ENCODE assay signal across 17 cellular contexts in the genomic region with DNA sequence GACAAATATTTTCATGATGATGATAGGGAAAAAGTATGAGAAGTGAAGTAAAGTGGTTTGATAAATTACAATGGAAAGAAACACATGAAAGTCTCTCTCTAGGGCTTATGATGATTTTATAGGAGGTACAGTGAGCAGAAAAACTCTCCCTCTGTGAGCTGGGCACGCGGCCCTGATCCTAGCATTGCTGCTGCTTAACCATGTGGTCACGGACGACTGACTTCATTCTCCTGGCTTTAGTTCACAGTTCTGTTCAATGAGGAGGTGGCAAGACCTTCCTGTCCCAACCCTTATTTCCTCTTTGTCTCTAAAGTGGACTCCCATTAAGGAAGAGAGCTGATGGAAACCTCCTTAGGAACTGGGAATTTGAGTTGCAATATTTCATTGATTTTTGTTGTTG. TPM values are rescaled to one million over a fixed set of nuclear protein-coding genes. Genes with fewer than 3 reads are reported as not detected.
DNase-seq lines count a peak whose midpoint lies in the region; ATAC-seq and TF ChIP-seq lines count a peak whose summit lies in the region.
"Had no signal": no experiment of that assay in that cellular context is flagged by ENCODE, and none has a peak within 500 bp of the region (broad histone marks: within the 10 kb centered on the region; RNA-seq: fewer than 3 reads in every experiment).

No MANE protein-coding gene starts in this region.

- no peak overlapping the region for H2BK15ac ChIP-seq in IMR-90 (ENCODE audit: low read depth, low read length)

- no peak overlapping the region for H2AK9ac ChIP-seq in IMR-90 (replicated peaks; ENCODE audit: low read depth, low read length, poor library complexity)

- H3K23ac ChIP-seq in IMR-90 (ENCODE audit: low read depth, low read length) = no peak overlapping the region

- BruUV-seq in IMR-90 (replicated peaks; lab: Mats Ljungman, UMichigan) = no TSS peak

- H3K79me1 ChIP-seq in IMR-90 (ENCODE audit: low read depth in 1 of 2, low read length in 2 of 2) = no peaks in the 10 kb centered on the region

- no peaks in the 10 kb centered on the region; the same call in 1 of the 2 replicates for H3K9me1 ChIP-seq in IMR-90 (ENCODE audit: insufficient read depth, low read length)

- ATAC-seq in IMR-90 (ENCODE audit: low read depth) (no peak), body of pancreas (peak; percentile 45)

- H3K4ac ChIP-seq in IMR-90 (ENCODE audit: low read depth, low read length) = no peak overlapping the region

- dilution Hi-C loops in IMR-90 (cut with HindIII; ENCODE audit: low sequenced_read_pairs, unreplicated experiment) = no loop called here

- TF ChIP-seq RAD21 in IMR-90 (IDR thresholded peaks at IDR 0.05; ENCODE audit: low read length) = no peak

- H4K20me1 ChIP-seq in IMR-90 (ENCODE audit: insufficient read depth, low read length) = no peaks in the 10 kb centered on the region

- TF ChIP-seq CTCF in IMR-90 (conservative IDR thresholded peaks at IDR 0.05; ENCODE audit: low read depth, low read length) = no peak
- TF ChIP-seq CTCF in body of pancreas (IDR thresholded peaks at IDR 0.05) = no peak
- TF ChIP-seq CTCF in Peyer's patch (IDR thresholded peaks at IDR 0.05) = no peak

- no CpG with 5 or more reads among the region's 4 CpGs for WGBS in IMR-90 (ENCODE audit: extremely low coverage in 2 of 2, insufficient read length in 1 of 2), 2 experiments
- WGBS in body of pancreas, 2 donors = 53 to 62% methylated on average over 4 of the region's 4 CpGs

- no peak overlapping the region for H3K9ac ChIP-seq in IMR-90 (ENCODE audit: low read depth, low read length)

- H4K91ac ChIP-seq in IMR-90 (ENCODE audit: insufficient read depth, low read depth, low read length) = no peak overlapping the region

- no peak overlapping the region for H3K4me3 ChIP-seq in IMR-90 (ENCODE audit: insufficient read depth, low read depth, low read length)
- no peak overlapping the region for H3K4me3 ChIP-seq in body of pancreas
- no peak overlapping the region for H3K4me3 ChIP-seq in Peyer's patch
- H3K4me3 ChIP-seq: cardiac muscle cell, psoas muscle had no signal

- intact Hi-C loops in IMR-90 (cut with micrococcal nuclease) = loop anchor here (5.0 kb wide), 1 partner anchor 52 kb away; no protein-coding TSS in a partner anchor
- intact Hi-C loops in body of pancreas (cut with DNase I) = no loop called here

- TF ChIP-seq POLR2A in IMR-90 (IDR thresholded peaks at IDR 0.05; ENCODE audit: low read depth, low read length) (no peak), body of pancreas (IDR thresholded peaks at IDR 0.05) (no peak), Peyer's patch (IDR thresholded peaks at IDR 0.05) (no peak)

- no peak overlapping the region for H2BK120ac ChIP-seq in IMR-90 (ENCODE audit: low read depth, low read length)

- H2BK5ac ChIP-seq in IMR-90 (ENCODE audit: low read depth, low read length, poor library complexity, severe bottlenecking) = no peak overlapping the region

- H3K36me3 ChIP-seq in IMR-90 (ENCODE audit: control insufficient read depth, insufficient read depth, low read length) (peaks cover 8% of the 10 kb centered on the region), body of pancreas (replicated peaks in 1 of 2; ENCODE audit: insufficient read depth in 1 of 2, low read depth in 2 of 2) (no peaks in the 10 kb centered on the region), Peyer's patch (peaks cover 0 to 9% (median 0%) of the 10 kb centered on the region in 3 donors)

- H3K9me3 ChIP-seq in IMR-90 (ENCODE audit: control insufficient read depth, insufficient read depth, low read length) (no peaks in the 10 kb centered on the region), body of pancreas (no peaks in the 10 kb centered on the region), Peyer's patch (no peaks in the 10 kb centered on the region)
- H3K9me3 ChIP-seq: psoas muscle had no signal

- H3K27me3 ChIP-seq in IMR-90 (ENCODE audit: control insufficient read depth, insufficient read depth, low read length) (no peaks in the 10 kb centered on the region), body of pancreas (no peaks in the 10 kb centered on the region), Peyer's patch (no peaks in the 10 kb centered on the region)
- H3K27me3 ChIP-seq: cardiac muscle cell had no signal

- no peak overlapping the region for H4K5ac ChIP-seq in IMR-90 (ENCODE audit: low read depth, low read length)

- POLR2A ChIA-PET in IMR-90 (lab: Charles Lee; ENCODE audit: unreplicated experiment) = no interaction called here

- in situ Hi-C loops in ACHN (cut with HindIII; ENCODE audit: low pct_ligation_motif_present, low pct_unique_long_range_greater_than_20kb, low sequenced_read_pairs) (no loop called here), IMR-90 (cut with MboI; ENCODE audit: low sequenced_read_pairs) (no loop called here)

- H3K27ac ChIP-seq in IMR-90 (ENCODE audit: insufficient read depth, low read length) (no peak overlapping the region), body of pancreas (no peak overlapping the region), Peyer's patch (no peak overlapping the region)
- H3K27ac ChIP-seq: cardiac muscle cell, psoas muscle had no signal

- no peak overlapping the region for H3K18ac ChIP-seq in IMR-90 (ENCODE audit: low read depth, low read length)

- H2AFZ ChIP-seq in IMR-90 (replicated peaks; ENCODE audit: low read length, poor library complexity) = no peak overlapping the region

- H3K14ac ChIP-seq in IMR-90 (replicated peaks; ENCODE audit: low read depth, low read length) = no peak overlapping the region

- no peak overlapping the region for H3K4me2 ChIP-seq in IMR-90 (ENCODE audit: low read depth, low read length)

- H2BK20ac ChIP-seq in IMR-90 (ENCODE audit: low read depth, low read length) = no peak overlapping the region

- CTCF ChIA-PET in IMR-90 (lab: Yijun Ruan, JAX) = no interaction called here

- H3K4me1 ChIP-seq in IMR-90 (ENCODE audit: control insufficient read depth, insufficient read depth, low read length) (no peaks in the 10 kb centered on the region), body of pancreas (no peaks in the 10 kb centered on the region), Peyer's patch (no peaks in the 10 kb centered on the region)
- H3K4me1 ChIP-seq: psoas muscle had no signal

- no peak overlapping the region for H3K56ac ChIP-seq in IMR-90 (ENCODE audit: extremely low read depth, insufficient read depth, low read length)

- H4K8ac ChIP-seq in IMR-90 (ENCODE audit: low read depth in 2 of 2, low read length in 2 of 2) = no peak overlapping the region

- peak; percentile 30 for DNase-seq in ACHN
- DNase-seq in IMR-90 = peak; percentile 1
- DNase-seq in body of pancreas = peak in 1 of 4 donors; percentile 20
- DNase-seq in kidney tubule cell (ENCODE audit: low spot score) = peak; percentile 66
- no peak for DNase-seq in stimulated activated CD4-positive, alpha-beta T cell treated with anti-CD3 and anti-CD28 coated beads, Interleukin-2, amount 100 ng/mL, for 48 hours
- no peak for DNase-seq in Peyer's patch
- no peak for DNase-seq in stimulated activated CD4-positive, alpha-beta T cell treated with anti-CD3 and anti-CD28 coated beads, Interleukin-4, amount 100 ng/mL, for 1 hour
- no peak for DNase-seq in ecto neural progenitor cell (ENCODE audit: low spot score)
- DNase-seq: activated CD8-positive, alpha-beta memory T cell treated with anti-CD3 and anti-CD28 coated beads for 24 hours; activated gamma-delta T cell treated with Interleukin-2 at 50 U/mL for 16 hours; DND-41; erythroblast; NCI-H748 treated with DMSO at 0.1 percent for 48 hours; psoas muscle; stimulated activated naive CD4-positive, alpha-beta T cell treated with Interleukin-2 at 50 U/mL for 16 hours had no signal

- no peak overlapping the region for H2AK5ac ChIP-seq in IMR-90 (ENCODE audit: low read depth, low read length)

TF ChIP-seq in IMR-90, 13 proteins besides CTCF, POLR2A, EP300 and RAD21:
- no peak for TF ChIP-seq CEBPB (IDR thresholded peaks at IDR 0.05; ENCODE audit: low read depth, low read length)
- no peak for TF ChIP-seq MXI1 (IDR thresholded peaks at IDR 0.05; ENCODE audit: borderline replicate concordance, low read depth, low read length)
- no peak for TF ChIP-seq CHD1 (IDR thresholded peaks at IDR 0.05; ENCODE audit: low read depth, low read length)
- TF ChIP-seq BHLHE40 (IDR thresholded peaks at IDR 0.05; ENCODE audit: low read depth, low read length) = no peak
- TF ChIP-seq NFE2L2 (IDR thresholded peaks at IDR 0.05; ENCODE audit: low read depth, low read length) = no peak
- TF ChIP-seq, protein P1, sequence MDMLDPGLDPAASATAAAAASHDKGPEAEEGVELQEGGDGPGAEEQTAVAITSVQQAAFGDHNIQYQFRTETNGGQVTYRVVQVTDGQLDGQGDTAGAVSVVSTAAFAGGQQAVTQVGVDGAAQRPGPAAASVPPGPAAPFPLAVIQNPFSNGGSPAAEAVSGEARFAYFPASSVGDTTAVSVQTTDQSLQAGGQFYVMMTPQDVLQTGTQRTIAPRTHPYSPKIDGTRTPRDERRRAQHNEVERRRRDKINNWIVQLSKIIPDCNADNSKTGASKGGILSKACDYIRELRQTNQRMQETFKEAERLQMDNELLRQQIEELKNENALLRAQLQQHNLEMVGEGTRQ (IDR thresholded peaks at IDR 0.05; ENCODE audit: low read depth, low read length) = no peak
- TF ChIP-seq, protein P2, sequence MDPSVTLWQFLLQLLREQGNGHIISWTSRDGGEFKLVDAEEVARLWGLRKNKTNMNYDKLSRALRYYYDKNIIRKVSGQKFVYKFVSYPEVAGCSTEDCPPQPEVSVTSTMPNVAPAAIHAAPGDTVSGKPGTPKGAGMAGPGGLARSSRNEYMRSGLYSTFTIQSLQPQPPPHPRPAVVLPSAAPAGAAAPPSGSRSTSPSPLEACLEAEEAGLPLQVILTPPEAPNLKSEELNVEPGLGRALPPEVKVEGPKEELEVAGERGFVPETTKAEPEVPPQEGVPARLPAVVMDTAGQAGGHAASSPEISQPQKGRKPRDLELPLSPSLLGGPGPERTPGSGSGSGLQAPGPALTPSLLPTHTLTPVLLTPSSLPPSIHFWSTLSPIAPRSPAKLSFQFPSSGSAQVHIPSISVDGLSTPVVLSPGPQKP (IDR thresholded peaks at IDR 0.05; ENCODE audit: borderline replicate concordance, low read depth, low read length) = no peak
- TF ChIP-seq SMC3 (IDR thresholded peaks at IDR 0.05; ENCODE audit: low read depth, low read length) = no peak

RNA-seq across cellular contexts. Expression of a gene that starts 8.1 kb away (rescaled TPM):
- total RNA-seq in IMR-90 (2012; rRNA removed) = not detected in 2 replicates
- polyA plus RNA-seq in IMR-90 (2012; rRNA removed) = not detected in 2 replicates
- polyA plus RNA-seq in IMR-90 (2012; cell fraction: cytosol; rRNA removed) = not detected in 2 replicates
- not detected in 2 replicates for polyA plus RNA-seq in IMR-90 (2012; cell fraction: nucleus; rRNA removed; ENCODE audit: low replicate concordance)
- total RNA-seq in body of pancreas = 1 to 10 TPM; 3.0 to 7.0 TPM
- total RNA-seq in Peyer's patch = 1 to 10 TPM in 3 of 4 donors, not detected in 1; 2.9 to 9.1 (median 5.5) TPM
- total RNA-seq: cardiac muscle cell, LHCN-M2 had no signal
- polyA plus RNA-seq: cardiac muscle cell had no signal

RNA-seq across cellular contexts. Expression of a gene that starts 30.5 kb away (rescaled TPM):
- total RNA-seq in IMR-90 (2012; rRNA removed) (36.2 and 49.7 TPM in 2 replicates), body of pancreas (100 to 1,000 TPM in 1 of 2 donors, 10 to 100 TPM in 1; 62.0 to 108 TPM), Peyer's patch (100 to 1,000 TPM; 116 to 330 (median 193) TPM)
- polyA plus RNA-seq in IMR-90 (2012; rRNA removed) = 52.3 and 65.7 TPM in 2 replicates
- polyA plus RNA-seq in IMR-90 (2012; cell fraction: cytosol; rRNA removed) = 20.8 and 27.6 TPM in 2 replicates
- 23.0 and 92.4 TPM in 2 replicates for polyA plus RNA-seq in IMR-90 (2012; cell fraction: nucleus; rRNA removed; ENCODE audit: low replicate concordance)

Comparison
In these comparisons a context has a peak if more than half of its experiments do, and no peak if none do; other contexts are left out.
1. DNase-seq: peak in ACHN (single experiment), IMR-90 (single experiment) and kidney tubule cell (single experiment); none in stimulated activated CD4-positive, alpha-beta T cell treated with anti-CD3 and anti-CD28 coated beads, Interleukin-2, amount 100 ng/mL, for 48 hours (0 of 2), Peyer's patch (0 of 3), stimulated activated CD4-positive, alpha-beta T cell treated with anti-CD3 and anti-CD28 coated beads, Interleukin-4, amount 100 ng/mL, for 1 hour (single experiment) and ecto neural progenitor cell (single experiment).